Comparison of ENCODE assay signal across 16 cellular contexts in the genomic region with DNA sequence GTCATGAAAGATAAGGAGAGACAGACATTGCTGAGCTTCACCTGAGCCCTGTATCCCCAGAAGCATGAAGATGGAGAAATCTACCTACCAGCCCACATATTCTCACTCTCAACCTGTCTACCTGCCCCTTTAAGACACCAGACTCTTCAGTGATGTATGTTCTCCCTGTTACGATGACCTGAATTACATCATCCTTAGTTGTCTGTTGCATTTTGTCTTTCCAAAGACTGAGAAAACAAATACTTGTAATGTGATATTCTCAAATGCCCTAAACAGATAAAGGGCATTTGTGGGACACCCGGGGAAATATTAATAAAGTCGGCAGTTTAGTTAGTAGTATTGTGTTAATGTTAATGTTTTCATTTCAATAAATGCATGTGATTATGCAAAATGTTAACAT.
DNase-seq lines count a peak whose midpoint lies in the region; ATAC-seq, FAIRE-seq and TF ChIP-seq lines count a peak whose summit lies in the region.
"Had no signal": no experiment of that assay in that cellular context is flagged by ENCODE, and none has a peak within 500 bp of the region (broad histone marks: within the 10 kb centered on the region; RNA-seq: fewer than 3 reads in every experiment).

No MANE protein-coding gene starts in this region.

- H3K14ac ChIP-seq in H9 (ENCODE audit: insufficient read depth, low read length), result no peak overlapping the region

- H2BK15ac ChIP-seq in H9 (ENCODE audit: low read depth, low read length), result no peak overlapping the region

- H3K27me3 Mint-ChIP-seq in H9 (ENCODE audit: low read depth), result no peaks in the 10 kb centered on the region; the same call in none of the 2 replicates

- POLR2A ChIA-PET in HepG2 (lab: Yijun Ruan, JAX), result no interaction called here

- no peak overlapping the region for H4K8ac ChIP-seq in H9 (replicated peaks; ENCODE audit: insufficient read length, low read depth, low read length)

- H3K23me2 ChIP-seq in H9 (ENCODE audit: insufficient read length, low read depth, low read length, poor library complexity, severe bottlenecking), result no peaks in the 10 kb centered on the region

- peaks cover 0 to 1% (median 0%) of the 10 kb centered on the region in 4 donors for H3K9me3 ChIP-seq in liver (ENCODE audit: control insufficient read depth in 4 of 4, low read length in 3 of 4)
- no peaks in the 10 kb centered on the region for H3K9me3 ChIP-seq in HepG2 (ENCODE audit: low read length)
- no peaks in the 10 kb centered on the region for H3K9me3 ChIP-seq in adipocyte (ENCODE audit: control insufficient read depth, low read length)
- H3K9me3 ChIP-seq in H9 (ENCODE audit: control insufficient read depth, low read depth, low read length), result no peaks in the 10 kb centered on the region
- H3K9me3 ChIP-seq: Caco-2 had no signal

- H3K27ac ChIP-seq in liver (ENCODE audit: low read depth in 1 of 2, low read length in 2 of 2) (no peak overlapping the region), HepG2 (ENCODE audit: extremely low read length, insufficient read depth, low read length) (no peak overlapping the region), H9 (ENCODE audit: insufficient read length, low read depth, low read length) (no peak overlapping the region)
- H3K27ac ChIP-seq: KMS-11 had no signal

- peaks cover 4% of the 10 kb centered on the region in 2 experiments; a peak in 3 of 4 replicates for H3K4me1 Mint-ChIP-seq in H9

- no peak for TF ChIP-seq POLR2A in HepG2 (IDR thresholded peaks at IDR 0.05; ENCODE audit: insufficient read depth in 1 of 2, low read depth in 2 of 2, low read length in 2 of 2)

- H3K4ac ChIP-seq in H9 (ENCODE audit: low read depth, low read length), result no peak overlapping the region

- H3K79me2 ChIP-seq in HepG2 (ENCODE audit: insufficient read depth, low read length) (no peaks in the 10 kb centered on the region), H9 (ENCODE audit: insufficient read depth, low read length) (no peaks in the 10 kb centered on the region)

- H2AK5ac ChIP-seq in H9 (ENCODE audit: insufficient read length, low read length), result no peak overlapping the region

- in situ Hi-C loops in HepG2 (cut with HindIII; ENCODE audit: extremely low pct_ligation_motif_present, low pct_unique_long_range_greater_than_20kb), result no loop called here

- H2AFZ ChIP-seq in HepG2 (ENCODE audit: low read length) (no peak overlapping the region), H9 (ENCODE audit: low read length) (no peak overlapping the region)

- H3T11ph ChIP-seq in H9 (ENCODE audit: low read length), result no peak overlapping the region

- no peak overlapping the region for H2BK5ac ChIP-seq in H9 (ENCODE audit: insufficient read length, low read length)

- TF ChIP-seq CTCF in liver (IDR thresholded peaks at IDR 0.05; ENCODE audit: low read depth, low read length, missing input control) (no peak), HepG2 (CRISPR knock-in tag; IDR thresholded peaks at IDR 0.05) (no peak), fibroblast of villous mesenchyme (IDR thresholded peaks at IDR 0.05; ENCODE audit: insufficient read depth, low read depth, low read length) (no peak), H9 (conservative IDR thresholded peaks at IDR 0.05) (no peak)

- BruUV-seq in HepG2 (replicated peaks; lab: Mats Ljungman, UMichigan), result no TSS peak

- no peaks in the 10 kb centered on the region; a peak in 1 of 7 replicates for H3K36me3 Mint-ChIP-seq in H9 (ENCODE audit: insufficient read depth in 1 of 3, low read depth in 3 of 3)

- H3K36me3 ChIP-seq in liver (ENCODE audit: control insufficient read depth in 4 of 4, insufficient read depth in 3 of 4, low read depth in 1 of 4, low read length in 3 of 4) (no peaks in the 10 kb centered on the region), HepG2 (replicated peaks in 1 of 2; ENCODE audit: control insufficient read depth in 1 of 2, insufficient read depth in 2 of 2, low read length in 2 of 2) (no peaks in the 10 kb centered on the region), adipocyte (ENCODE audit: control insufficient read depth, insufficient read depth, low read length, severe bottlenecking) (no peaks in the 10 kb centered on the region)

- H3K4me2 ChIP-seq in HepG2 (ENCODE audit: low read depth, low read length) (no peak overlapping the region), H9 (ENCODE audit: insufficient read depth, insufficient read length, low read length) (no peak overlapping the region)
- H3K4me2 ChIP-seq: KMS-11 had no signal

- TF ChIP-seq RAD21 in liver (IDR thresholded peaks at IDR 0.05) (peak in 1 of 2 donors; percentile 9), HepG2 (CRISPR knock-in tag; IDR thresholded peaks at IDR 0.05) (no peak)

- H3K27me3 ChIP-seq in liver (ENCODE audit: control insufficient read depth in 4 of 4, insufficient read depth in 4 of 4, low read length in 3 of 4) (no peaks in the 10 kb centered on the region), HepG2 (ENCODE audit: control insufficient read depth in 1 of 2, insufficient read depth in 2 of 2, low read length in 2 of 2) (peaks cover 0 to 5% of the 10 kb centered on the region in 2 experiments; a peak in 1 of 5 replicates), adipocyte (replicated peaks; ENCODE audit: control insufficient read depth, insufficient read depth, low read length) (no peaks in the 10 kb centered on the region), H9 (ENCODE audit: insufficient read depth, low read length) (no peaks in the 10 kb centered on the region)

- ATAC-seq in HepG2, result no peak

- H4K5ac ChIP-seq in H9 (ENCODE audit: insufficient read length, low read depth, low read length), result no peak overlapping the region

- H3K9me3 Mint-ChIP-seq in H9, result peaks cover 0 to 2% of the 10 kb centered on the region in 2 experiments; a peak in 1 of 5 replicates

- H4K20me1 ChIP-seq in HepG2 (ENCODE audit: insufficient read depth, low read length) (no peaks in the 10 kb centered on the region), H9 (ENCODE audit: control insufficient read depth, insufficient read depth, insufficient read length) (no peaks in the 10 kb centered on the region)

- no peak for FAIRE-seq in HepG2 (lab: Jason Lieb, UNC)

- no peak for TF ChIP-seq EP300 in HepG2 (IDR thresholded peaks at IDR 0.05; ENCODE audit: low read depth in 2 of 2, low read length in 2 of 2)
- no peak for TF ChIP-seq EP300 in HepG2 (CRISPR knock-in tag; IDR thresholded peaks at IDR 0.05; ENCODE audit: borderline replicate concordance)

- 34% methylated on average over 3 of the region's 3 CpGs for WGBS in liver
- WGBS in HepG2 (ENCODE audit: low lambda C conversion rate), result under 1% methylated on average over 3 of the region's 3 CpGs
- no CpG with 5 or more reads among the region's 3 CpGs for WGBS in H9 (ENCODE audit: extremely low coverage, insufficient read length, low lambda C conversion rate)

- no peak overlapping the region for H3K4me3 Mint-ChIP-seq in H9

- no peak overlapping the region for H3K23ac ChIP-seq in H9 (ENCODE audit: insufficient read length, low read depth, low read length)

- H3K79me1 ChIP-seq in H9 (ENCODE audit: insufficient read depth, low read depth, low read length, poor library complexity, severe bottlenecking), result no peaks in the 10 kb centered on the region

- H3K56ac ChIP-seq in H9 (ENCODE audit: insufficient read length, low read depth, low read length), result no peak overlapping the region

- intact Hi-C loops in HepG2 (cut with micrococcal nuclease; ENCODE audit: unreplicated experiment), result no loop called here

- H3K9ac ChIP-seq in liver (ENCODE audit: low read depth in 1 of 2, low read length in 2 of 2) (no peak overlapping the region), HepG2 (ENCODE audit: insufficient read depth, low read depth, low read length) (no peak overlapping the region), adipocyte (ENCODE audit: low read length) (no peak overlapping the region), H9 (ENCODE audit: extremely low read depth, insufficient read length, low read length) (no peak overlapping the region)
- H3K9ac ChIP-seq: KMS-11 had no signal

- no peak overlapping the region for H3K4me3 ChIP-seq in liver (ENCODE audit: low read depth in 1 of 3, low read length in 3 of 3)
- H3K4me3 ChIP-seq in HepG2 (replicated peaks in 1 of 3; ENCODE audit: insufficient read depth in 1 of 3, low read depth in 2 of 3, low read length in 3 of 3), result no peak overlapping the region
- H3K4me3 ChIP-seq in adipocyte (ENCODE audit: low read length), result no peak overlapping the region
- no peak overlapping the region for H3K4me3 ChIP-seq in fibroblast of villous mesenchyme (ENCODE audit: low read depth, low read length)

- CTCF ChIA-PET in HepG2 (lab: Yijun Ruan, JAX; ENCODE audit: low intra/inter-chr PET ratio, low total read pairs), result no interaction called here

- no peaks in the 10 kb centered on the region for H3K4me1 ChIP-seq in liver (ENCODE audit: control insufficient read depth in 4 of 4, insufficient read depth in 4 of 4, low read length in 3 of 4)
- H3K4me1 ChIP-seq in HepG2 (ENCODE audit: insufficient read depth, low read length), result no peaks in the 10 kb centered on the region
- peaks cover 17% of the 10 kb centered on the region for H3K4me1 ChIP-seq in adipocyte (ENCODE audit: control insufficient read depth, insufficient read depth, low read length)
- H3K4me1 ChIP-seq in H9 (ENCODE audit: insufficient read depth, low read length), result no peaks in the 10 kb centered on the region
- H3K4me1 ChIP-seq: Caco-2 had no signal

- no peak overlapping the region for H2BK20ac ChIP-seq in H9 (ENCODE audit: low read depth, low read length, poor library complexity, severe bottlenecking)

- H3K27ac Mint-ChIP-seq in H9, result no peak overlapping the region

- DNase-seq in HepG2 (ENCODE audit: low spot score) (no peak), adipocyte (ENCODE audit: low read depth) (peak; percentile 7), fibroblast of villous mesenchyme (ENCODE audit: low read depth) (peak; percentile 15), stromal cell of bone marrow (ENCODE audit: low read depth) (peak; percentile 14), C1 segment of cervical spinal cord (lab: John Stamatoyannopoulos, UW) (no peak), activated gamma-delta T cell (lab: John Stamatoyannopoulos, UW) (no peak), H9 (no peak)
- DNase-seq: Caco-2, DMS79, NCI-H1105 treated with DMSO at 0.1 percent for 48 hours, NCI-H187 treated with DMSO at 0.1 percent for 48 hours, NCI-H2227 treated with DMSO at 0.1 percent for 48 hours, NCI-H526 treated with DMSO at 0.1 percent for 48 hours, Right ventricle myocardium superior had no signal

- H2BK12ac ChIP-seq in H9 (ENCODE audit: insufficient read length, low read depth, low read length), result no peak overlapping the region

- no peak overlapping the region for H3K18ac ChIP-seq in H9 (ENCODE audit: insufficient read length, low read depth, low read length)

- no peak overlapping the region for H4K91ac ChIP-seq in H9 (ENCODE audit: insufficient read length, low read depth, low read length)

- H2BK120ac ChIP-seq in H9 (ENCODE audit: low read depth, low read length, poor library complexity, severe bottlenecking), result no peak overlapping the region

TF ChIP-seq in liver, 16 proteins besides CTCF, POLR2A, EP300 and RAD21 (continues in another document):
- TF ChIP-seq GABPA (IDR thresholded peaks at IDR 0.05 in 1 of 2, conservative IDR thresholded peaks at IDR 0.05 in 1 of 2), result no peak
- peak; percentile 8 for TF ChIP-seq SP1 (IDR thresholded peaks at IDR 0.05)

TF ChIP-seq in HepG2, 621 proteins besides CTCF, POLR2A, EP300 and RAD21 (continues in another document):
- no peak for TF ChIP-seq TP53 (CRISPR knock-in tag; conservative IDR thresholded peaks at IDR 0.05)

Comparison
In these comparisons a context has a peak if more than half of its experiments do, and no peak if none do; other contexts are left out.
1. DNase-seq: peak in adipocyte (single experiment), fibroblast of villous mesenchyme (single experiment) and stromal cell of bone marrow (single experiment); none in HepG2 (single experiment), C1 segment of cervical spinal cord (0 of 14), activated gamma-delta T cell (single experiment) and H9 (single experiment).